ENCODE assay signal across 3 cellular contexts in genomic region chr10:81386817-81387216, GRCh38.
"Had no signal": no experiment of that assay in that cellular context is flagged by ENCODE, and none has a peak within 500 bp of the region (broad histone marks: within the 10 kb centered on the region; RNA-seq: fewer than 3 reads in every experiment).

No MANE protein-coding gene starts in this region.

- H3K4me3 ChIP-seq: GM12878 had no signal

- ATAC-seq: GM12878 had no signal

- DNase-seq: GDM1, GF-D8 had no signal
